ENCODE assay signal across 8 cellular contexts in genomic region chr5:76716456-76717157, GRCh38. TPM values are rescaled to one million over a fixed set of nuclear protein-coding genes. Genes with fewer than 3 reads are reported as not detected.
DNase-seq lines count a peak whose midpoint lies in the region; ATAC-seq and TF ChIP-seq lines count a peak whose summit lies in the region.

No MANE protein-coding gene starts in this region.

- peaks cover 11% of the 10 kb centered on the region for H3K4me1 ChIP-seq in mesodermal cell (ENCODE audit: control insufficient read depth, insufficient read depth, low read length, poor library complexity, severe bottlenecking)

- DNase-seq in EL (peak; percentile 20), OCI-M1 (lab: John Stamatoyannopoulos, UW) (peak; percentile 70), cardiac fibroblast (ENCODE audit: low read depth in 2 of 2) (peak; percentile 50), NCI-H2196 (lab: John Stamatoyannopoulos, UW; ENCODE audit: unreplicated experiment) (no peak), NCI-H69 (lab: John Stamatoyannopoulos, UW) (no peak), omental fat pad (ENCODE audit: low spot score) (no peak)

- H3K36me3 ChIP-seq in mesodermal cell (ENCODE audit: control insufficient read depth, insufficient read depth, low read length) = peaks cover 10% of the 10 kb centered on the region

- ATAC-seq in GM19324 (IDR thresholded peaks at IDR 0.05; ENCODE audit: low FRiP score, unreplicated experiment) (no peak), omental fat pad (ENCODE audit: low FRiP score) (no peak)

- H3K27ac ChIP-seq in mesodermal cell (ENCODE audit: low read depth, low read length, severe bottlenecking) = peak overlapping the region; percentile 50

- no peaks in the 10 kb centered on the region for H3K9me3 ChIP-seq in mesodermal cell (ENCODE audit: control insufficient read depth, low read length)

- H3K4me3 ChIP-seq in cardiac fibroblast (replicated peaks in 1 of 2; ENCODE audit: low read depth in 2 of 2, low read length in 2 of 2) = peak overlapping the region; percentile 97 to 99
- H3K4me3 ChIP-seq in mesodermal cell (ENCODE audit: extremely low read depth, insufficient read depth, low read length, poor library complexity, severe bottlenecking) = peak overlapping the region; percentile 89

- WGBS in mesodermal cell (ENCODE audit: insufficient coverage in 2 of 2), 2 experiments = 0 to 8% methylated on average over 3 to 5 of the region's 29 CpGs

- TF ChIP-seq CTCF in cardiac fibroblast (IDR thresholded peaks at IDR 0.05; ENCODE audit: low read depth, low read length) (no peak), omental fat pad (IDR thresholded peaks at IDR 0.05) (no peak)

RNA-seq across cellular contexts. Expression of gene F2R, which starts 0.7 kb away (rescaled TPM):
- polyA plus RNA-seq in mesodermal cell (2013, experiment 1 of 2) = 173 TPM
- 138 TPM for polyA plus RNA-seq in mesodermal cell (2013, experiment 2 of 2)
- 10 to 100 TPM in 2 of 4 donors, 1 to 10 TPM in 2; 5.8 to 11.3 (median 9.5) TPM for total RNA-seq in omental fat pad

Comparison
In these comparisons a context has a peak if more than half of its experiments do, and no peak if none do; other contexts are left out.
1. DNase-seq: peak in EL (single experiment), OCI-M1 (single experiment) and cardiac fibroblast (2 of 2); none in NCI-H2196 (single experiment), NCI-H69 (single experiment) and omental fat pad (single experiment).